Comparison of ENCODE assay signal across 16 cellular contexts in the genomic region with DNA sequence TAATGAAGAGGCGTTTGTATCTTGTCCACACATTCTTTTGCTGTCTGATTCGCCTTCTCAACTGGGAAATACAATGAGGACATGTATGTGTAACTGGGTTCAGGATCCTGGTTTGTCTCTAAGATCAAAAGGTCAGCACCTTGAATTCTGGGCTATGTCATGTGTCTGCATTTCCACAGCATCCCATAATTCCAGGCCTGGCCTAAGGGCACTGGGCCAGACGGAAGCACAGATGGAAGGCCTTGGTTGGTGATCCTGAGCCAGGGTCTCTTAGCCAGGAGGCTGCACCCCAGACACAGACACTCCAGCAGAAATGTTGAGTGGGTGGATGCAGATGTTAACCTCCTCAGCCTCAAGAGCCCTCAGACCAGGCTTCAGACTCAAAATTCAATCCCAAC. TPM values are rescaled to one million over a fixed set of nuclear protein-coding genes. Genes with fewer than 3 reads are reported as not detected.
DNase-seq lines count a peak whose midpoint lies in the region; ATAC-seq, FAIRE-seq and TF ChIP-seq lines count a peak whose summit lies in the region.
"Had no signal": no experiment of that assay in that cellular context is flagged by ENCODE, and none has a peak within 500 bp of the region (broad histone marks: within the 10 kb centered on the region; RNA-seq: fewer than 3 reads in every experiment).

No MANE protein-coding gene starts in this region.

- WGBS in HepG2 (ENCODE audit: low lambda C conversion rate) = 15% methylated on average over 3 of the region's 3 CpGs
- WGBS in right lobe of liver (ENCODE audit: insufficient coverage, low coverage, low lambda C conversion rate, missing lambda C conversion rate) = 86% methylated on average over 2 of the region's 3 CpGs
- WGBS in GM12878 (ENCODE audit: insufficient coverage, insufficient replicate concordance, low lambda C conversion rate, missing lambda C conversion rate) = 83% methylated on average over 3 of the region's 3 CpGs
- no CpG with 5 or more reads among the region's 3 CpGs for WGBS in mesendoderm (ENCODE audit: extremely low coverage, insufficient coverage, low lambda C conversion rate)

- H3K18ac ChIP-seq in mesendoderm (ENCODE audit: low read length) = no peak overlapping the region

- RAD21 ChIA-PET in GM12878 (lab: Charles Lee; ENCODE audit: unreplicated experiment) = no interaction called here

- H3K4me1 ChIP-seq in HepG2 (ENCODE audit: insufficient read depth, low read length) (peaks cover 36% of the 10 kb centered on the region), right lobe of liver (peaks cover 0 to 7% (median 0%) of the 10 kb centered on the region in 4 donors), GM12878 (ENCODE audit: control insufficient read depth, insufficient read depth, low read length) (peaks cover 9% of the 10 kb centered on the region), mesendoderm (ENCODE audit: control insufficient read depth, low read depth, low read length) (no peaks in the 10 kb centered on the region)

- H4K5ac ChIP-seq in mesendoderm (ENCODE audit: low read length) = no peak overlapping the region

- H3K9ac ChIP-seq in HepG2 (ENCODE audit: insufficient read depth, low read depth, low read length) = no peak overlapping the region
- H3K9ac ChIP-seq in GM12878 (ENCODE audit: control insufficient read depth, insufficient read depth, low read length) = no peak overlapping the region
- no peak overlapping the region for H3K9ac ChIP-seq in mesendoderm (ENCODE audit: low read length)
- H3K9ac ChIP-seq: KMS-11 had no signal

- SMC1A ChIA-PET in GM12878 (lab: Charles Lee; ENCODE audit: uncharacterized antibody, unreplicated experiment) = interaction anchor here (1.5 kb wide), 1 partner anchor 11 kb away, joined by 5 read pairs; no protein-coding TSS in a partner anchor

- ATAC-seq in HepG2 (peak; percentile 52; the same call in 2 of the 3 replicates), right lobe of liver (no peak), GM12878 (no peak), GM21717 (IDR thresholded peaks at IDR 0.05; ENCODE audit: unreplicated experiment) (no peak), GM21529 (IDR thresholded peaks at IDR 0.05; ENCODE audit: unreplicated experiment) (no peak)
- ATAC-seq in stimulated activated naive CD8-positive, alpha-beta T cell treated with anti-CD3 and anti-CD28 coated beads, Interleukin-15, Interleukin-2, amounts not matched to agents 100 U/mL and 50 U/mL, for 24 hours = no peak
- ATAC-seq: stimulated activated naive CD8-positive, alpha-beta T cell treated with anti-CD3 and anti-CD28 coated beads, Interleukin-15, amount 100 ng/mL, for 72 hours had no signal

- no peaks in the 10 kb centered on the region for H3K27me3 ChIP-seq in HepG2 (ENCODE audit: control insufficient read depth in 1 of 2, insufficient read depth in 2 of 2, low read length in 2 of 2)
- H3K27me3 ChIP-seq in right lobe of liver = no peaks in the 10 kb centered on the region
- H3K27me3 ChIP-seq in GM12878 (replicated peaks in 1 of 2; ENCODE audit: control insufficient read depth in 2 of 2, insufficient read depth in 2 of 2, low read length in 1 of 2) = no peaks in the 10 kb centered on the region
- H3K27me3 ChIP-seq in mesendoderm (ENCODE audit: insufficient read depth, low read length, poor library complexity) = no peaks in the 10 kb centered on the region
- H3K27me3 ChIP-seq: SJSA1, spleen had no signal

- no peak overlapping the region for H3K23ac ChIP-seq in mesendoderm (ENCODE audit: low read length)

- H3K9me3 ChIP-seq in HepG2 (ENCODE audit: low read length) = no peaks in the 10 kb centered on the region
- no peaks in the 10 kb centered on the region for H3K9me3 ChIP-seq in right lobe of liver
- H3K9me3 ChIP-seq in GM12878 (replicated peaks; ENCODE audit: control insufficient read depth, insufficient read depth, low read length) = no peaks in the 10 kb centered on the region
- H3K9me3 ChIP-seq: SJSA1, spleen had no signal

- POLR2A ChIA-PET in HepG2 (lab: Yijun Ruan, JAX) = no interaction called here
- POLR2A ChIA-PET in GM12878 (lab: Charles Lee) = interaction anchor here (1.4 kb wide), 1 partner anchor 11 kb away, joined by 4 read pairs; no protein-coding TSS in a partner anchor

- H2BK15ac ChIP-seq in mesendoderm (replicated peaks; ENCODE audit: low read depth) = no peak overlapping the region

- no TSS peak for BruUV-seq in HepG2 (replicated peaks; lab: Mats Ljungman, UMichigan)
- no TSS peak for BruUV-seq in GM12878 (replicated peaks; lab: Mats Ljungman, UMichigan)

- H2BK120ac ChIP-seq in mesendoderm (ENCODE audit: low read depth, low read length) = no peak overlapping the region

- H3K4me2 ChIP-seq in HepG2 (ENCODE audit: low read depth, low read length) = peak overlapping the region; percentile 15; the same call in 1 of the 2 replicates
- no peak overlapping the region for H3K4me2 ChIP-seq in GM12878 (ENCODE audit: control insufficient read depth, insufficient read depth)
- no peak overlapping the region for H3K4me2 ChIP-seq in mesendoderm (ENCODE audit: low read length)
- H3K4me2 ChIP-seq: KMS-11 had no signal

- H3K79me2 ChIP-seq in HepG2 (ENCODE audit: insufficient read depth, low read length) (no peaks in the 10 kb centered on the region), GM12878 (ENCODE audit: control insufficient read depth, insufficient read depth, low read length) (no peaks in the 10 kb centered on the region), mesendoderm (ENCODE audit: control insufficient read depth, insufficient read depth, low read length) (no peaks in the 10 kb centered on the region)

- H4K20me1 ChIP-seq in HepG2 (ENCODE audit: insufficient read depth, low read length) (no peaks in the 10 kb centered on the region), GM12878 (ENCODE audit: control insufficient read depth, insufficient read depth) (no peaks in the 10 kb centered on the region)

- in situ Hi-C loops in HepG2 (cut with HindIII; ENCODE audit: extremely low pct_ligation_motif_present, low pct_unique_long_range_greater_than_20kb) = no loop called here
- in situ Hi-C loops in GM12878 (cut with MboI) = no loop called here

- TF ChIP-seq POLR2A in HepG2 (IDR thresholded peaks at IDR 0.05; ENCODE audit: insufficient read depth in 1 of 2, low read depth in 2 of 2, low read length in 2 of 2) (no peak), right lobe of liver (IDR thresholded peaks at IDR 0.05) (no peak), GM12878 (IDR thresholded peaks at IDR 0.05; ENCODE audit: low read depth, low read length) (no peak)

- TF ChIP-seq EP300 in HepG2 (IDR thresholded peaks at IDR 0.05; ENCODE audit: low read depth in 2 of 2, low read length in 2 of 2) (no peak), HepG2 (CRISPR knock-in tag; IDR thresholded peaks at IDR 0.05; ENCODE audit: borderline replicate concordance) (no peak), GM12878 (IDR thresholded peaks at IDR 0.05; ENCODE audit: borderline replicate concordance in 1 of 2, control insufficient read depth in 1 of 2, low read depth in 2 of 2, low read length in 2 of 2) (no peak)

- no peak overlapping the region for H4K8ac ChIP-seq in mesendoderm (ENCODE audit: low read depth, low read length)

- no peaks in the 10 kb centered on the region for H3K79me1 ChIP-seq in mesendoderm (ENCODE audit: low read length)

- no peak overlapping the region for H2AK5ac ChIP-seq in mesendoderm (ENCODE audit: low read length)

- H3K4me3 ChIP-seq in HepG2 (replicated peaks in 1 of 3; ENCODE audit: insufficient read depth in 1 of 3, low read depth in 2 of 3, low read length in 3 of 3) = no peak overlapping the region
- no peak overlapping the region for H3K4me3 ChIP-seq in right lobe of liver
- no peak overlapping the region for H3K4me3 ChIP-seq in GM12878
- H3K4me3 ChIP-seq in mesendoderm (ENCODE audit: low read length) = no peak overlapping the region
- H3K4me3 ChIP-seq: SJSA1, spleen had no signal

- no peak overlapping the region for H3K27ac ChIP-seq in HepG2 (ENCODE audit: extremely low read length, insufficient read depth, low read length)
- H3K27ac ChIP-seq in right lobe of liver = no peak overlapping the region
- no peak overlapping the region for H3K27ac ChIP-seq in GM12878 (ENCODE audit: control insufficient read depth, insufficient read depth)
- H3K27ac ChIP-seq in mesendoderm (ENCODE audit: low read depth, low read length) = no peak overlapping the region
- H3K27ac ChIP-seq: HL-60, KMS-11, SJSA1 had no signal

- DNase-seq in HepG2 (ENCODE audit: low spot score) (no peak), right lobe of liver (no peak), GM12878 (ENCODE audit: low read depth, low spot score) (no peak), mesendoderm (peak; percentile 28), NOMO-1 treated with dmso at 0.1 percent for 144 hours (lab: John Stamatoyannopoulos, UW; ENCODE audit: unreplicated experiment) (no peak)
- no peak for DNase-seq in stimulated activated naive CD8-positive, alpha-beta T cell treated with anti-CD3 and anti-CD28 coated beads, Interleukin-15, Interleukin-2, amounts not matched to agents 100 U/mL and 50 U/mL, for 24 hours
- DNase-seq: activated CD4-positive, alpha-beta T cell treated with anti-CD3 and anti-CD28 coated beads, Interleukin-2, amount 50 U/mL, for 4 hours; cortex of kidney; spleen; stimulated activated naive CD8-positive, alpha-beta T cell treated with anti-CD3 and anti-CD28 coated beads, Interleukin-15, amount 100 ng/mL, for 72 hours had no signal

- no peak overlapping the region for H3K4ac ChIP-seq in mesendoderm (ENCODE audit: low read depth, low read length)

- H2AFZ ChIP-seq in HepG2 (ENCODE audit: low read length) = no peak overlapping the region
- no peak overlapping the region for H2AFZ ChIP-seq in GM12878 (ENCODE audit: control insufficient read depth, low read depth, low read length)

- H2BK5ac ChIP-seq in mesendoderm (ENCODE audit: low read length) = no peak overlapping the region

- intact Hi-C loops in HepG2 (cut with micrococcal nuclease; ENCODE audit: unreplicated experiment) (no loop called here), right lobe of liver (cut with DNase I) (no loop called here), GM12878 (cut with micrococcal nuclease; ENCODE audit: unreplicated experiment) (no loop called here)

- H3K56ac ChIP-seq in mesendoderm (ENCODE audit: low read length) = no peak overlapping the region

- TF ChIP-seq CTCF in HepG2 (CRISPR knock-in tag; IDR thresholded peaks at IDR 0.05) = no peak
- TF ChIP-seq CTCF in right lobe of liver (IDR thresholded peaks at IDR 0.05) = no peak
- TF ChIP-seq CTCF in GM12878 (IDR thresholded peaks at IDR 0.05 in 2 of 3, conservative IDR thresholded peaks at IDR 0.05 in 1 of 3; ENCODE audit: control insufficient read depth in 2 of 3, extremely low read depth in 1 of 3, insufficient read depth in 1 of 3, low read depth in 3 of 3, low read length in 3 of 3) = no peak

- no peak for FAIRE-seq in HepG2 (lab: Jason Lieb, UNC)
- no peak for FAIRE-seq in GM12878 (lab: Jason Lieb, UNC)
- FAIRE-seq: TTC549 had no signal

- CTCF ChIA-PET in HepG2 (lab: Yijun Ruan, JAX; ENCODE audit: low intra/inter-chr PET ratio, low total read pairs) (no interaction called here), GM12878 (lab: Yijun Ruan, JAX) (interaction anchor here (0.9 kb wide), 1 partner anchor 9 kb away, joined by 4 read pairs; no protein-coding TSS in a partner anchor)

- TF ChIP-seq RAD21 in HepG2 (CRISPR knock-in tag; IDR thresholded peaks at IDR 0.05) = no peak
- no peak for TF ChIP-seq RAD21 in GM12878 (IDR thresholded peaks at IDR 0.05; ENCODE audit: insufficient read depth, low read depth, low read length)

- no peaks in the 10 kb centered on the region for H3K36me3 ChIP-seq in HepG2 (replicated peaks in 1 of 2; ENCODE audit: control insufficient read depth in 1 of 2, insufficient read depth in 2 of 2, low read length in 2 of 2)
- no peaks in the 10 kb centered on the region for H3K36me3 ChIP-seq in right lobe of liver
- H3K36me3 ChIP-seq in GM12878 (ENCODE audit: control insufficient read depth in 2 of 2, insufficient read depth in 2 of 2, low read length in 1 of 2) = no peaks in the 10 kb centered on the region
- no peaks in the 10 kb centered on the region for H3K36me3 ChIP-seq in mesendoderm (ENCODE audit: control insufficient read depth, insufficient read depth, low read length)
- H3K36me3 ChIP-seq: SJSA1, spleen had no signal

RNA-seq across cellular contexts. Expression of gene HERC1, which starts 23.7 kb away (rescaled TPM):
- total RNA-seq in HepG2 (2016; rRNA removed; fragmentation: Illumina TruSeq; extraction: Trizol) (38.6 and 62.2 TPM in 2 replicates), right lobe of liver (10 to 100 TPM; 35.1 to 46.2 (median 38.0) TPM), GM12878 (2014; rRNA removed) (80.5 and 83.3 TPM in 2 replicates), GM12878 (2014; rRNA removed; fragmentation: Illumina TruSeq; extraction: Trizol) (62.3 and 68.2 TPM in 2 replicates), GM12878 (2021) (73.4 and 78.6 TPM in 2 replicates)
- total RNA-seq in HepG2 (2016; cell fraction: cytosol; rRNA removed; fragmentation: Illumina TruSeq; extraction: Trizol; ENCODE audit: low read depth) = 22.0 and 23.8 TPM in 2 replicates
- total RNA-seq in HepG2 (2016; cell fraction: insoluble cytoplasmic fraction; rRNA removed; fragmentation: Illumina TruSeq; extraction: Trizol) = 41.2 and 56.2 TPM in 2 replicates
- 16.5 and 18.5 TPM in 2 replicates for total RNA-seq in HepG2 (2016; cell fraction: membrane; rRNA removed; fragmentation: Illumina TruSeq; extraction: Trizol)
- 39.5 and 40.7 TPM in 2 replicates for total RNA-seq in HepG2 (2016; cell fraction: nucleus; rRNA removed; fragmentation: Illumina TruSeq; extraction: Trizol)
- polyA plus RNA-seq in HepG2 (2011; rRNA removed) (12.1 and 20.8 TPM in 2 replicates), GM12878 (2011; rRNA removed) (28.8 and 38.2 TPM in 2 replicates), GM12878 (2014; fragmentation: Illumina TruSeq; extraction: Trizol) (56.2 and 59.5 TPM in 2 replicates), GM12878 (2014; fragmentation: Nextera tagmentation; extraction: Ambion mirVana) (10 to 100 TPM; 11.3 to 21.1 TPM), GM12878 (2014; rRNA removed) (53.8 and 55.0 TPM in 2 replicates), GM12878 (2016; fragmentation: Nextera tagmentation; extraction: Ambion mirVana) (10 to 100 TPM; 28.9 to 29.4 TPM)
- 13.7 and 17.3 TPM in 2 replicates for polyA plus RNA-seq in HepG2 (2011; cell fraction: cytosol; rRNA removed)
- polyA plus RNA-seq in HepG2 (2011; cell fraction: nucleus; rRNA removed) = 30.6 and 37.2 TPM in 2 replicates
- 17.2 and 22.8 TPM in 2 replicates for polyA plus RNA-seq in HepG2 (2012)
- 0.95 and 1.4 TPM in 2 replicates for polyA plus RNA-seq in HepG2 (2016; cell fraction: cytosol; fragmentation: Illumina TruSeq; extraction: Trizol; ENCODE audit: low read depth)
- 26.3 and 30.6 TPM in 2 replicates for polyA plus RNA-seq in HepG2 (2016; cell fraction: insoluble cytoplasmic fraction; fragmentation: Illumina TruSeq; extraction: Trizol; ENCODE audit: low read depth)
- 2.7 and 3.0 TPM in 2 replicates for polyA plus RNA-seq in HepG2 (2016; cell fraction: membrane; fragmentation: Illumina TruSeq; extraction: Trizol; ENCODE audit: low read depth)
- 16.0 and 24.1 TPM in 2 replicates for polyA plus RNA-seq in HepG2 (2016; cell fraction: nucleus; fragmentation: Illumina TruSeq; extraction: Trizol; ENCODE audit: insufficient read depth, low read depth)
- 51.5 and 96.6 TPM in 2 replicates for polyA minus RNA-seq in HepG2 (2011; rRNA and poly(A)+ RNA removed; ENCODE audit: low replicate concordance)
- polyA minus RNA-seq in HepG2 (2011; cell fraction: cytosol; rRNA and poly(A)+ RNA removed) = 35.2 and 36.6 TPM in 2 replicates
- polyA minus RNA-seq in HepG2 (2011; cell fraction: nucleus; rRNA and poly(A)+ RNA removed) = 68.0 and 72.2 TPM in 2 replicates
- 561 and 573 TPM in 2 replicates for total RNA-seq in GM12878 (2013; cell fraction: nucleolus; rRNA removed)
- polyA plus RNA-seq in GM12878 (2011; ENCODE audit: low read depth) = 23.1 TPM
- polyA plus RNA-seq in GM12878 (2011; cell fraction: cytosol; rRNA removed) = 44.2 and 56.0 TPM in 2 replicates
- 133 TPM in 2 replicates for polyA plus RNA-seq in GM12878 (2011; cell fraction: nucleus; rRNA removed)
- polyA plus RNA-seq in GM12878 (2012) = 37.2 and 52.5 TPM in 2 replicates
- polyA minus RNA-seq in GM12878 (2011; rRNA and poly(A)+ RNA removed) = 113 and 115 TPM in 2 replicates
- 43.2 and 52.2 TPM in 2 replicates for polyA minus RNA-seq in GM12878 (2011; cell fraction: cytosol; rRNA and poly(A)+ RNA removed)
- polyA minus RNA-seq in GM12878 (2011; cell fraction: nucleus; rRNA and poly(A)+ RNA removed) = 70.1 and 128 TPM in 2 replicates
- polyA plus RNA-seq in mesendoderm (2013, experiment 1 of 2) = 8.7 TPM
- 9.7 TPM for polyA plus RNA-seq in mesendoderm (2013, experiment 2 of 2)

Comparison
In these comparisons a context has a peak if more than half of its experiments do, and no peak if none do; other contexts are left out.
1. Of the 75 proteins assayed by ChIP-seq in both HepG2 and GM12878: peak only in HepG2: BHLHE40; only in GM12878: none; in both: none; in neither: 73; mixed calls (peak in some experiments, not most) for 1.